Comparison of ENCODE assay signal across 11 cellular contexts in genomic region chr1:207870279-207871031, GRCh38. TPM values are rescaled to one million over a fixed set of nuclear protein-coding genes. Genes with fewer than 3 reads are reported as not detected.
DNase-seq lines count a peak whose midpoint lies in the region; ATAC-seq and TF ChIP-seq lines count a peak whose summit lies in the region.
"Had no signal": no experiment of that assay in that cellular context is flagged by ENCODE, and none has a peak within 500 bp of the region (broad histone marks: within the 10 kb centered on the region; RNA-seq: fewer than 3 reads in every experiment).

No MANE protein-coding gene starts in this region.

- 79 to 88% (median 81%) methylated on average over 4 of the region's 4 CpGs for WGBS in psoas muscle, 3 donors

- H2AFZ ChIP-seq in DND-41 (ENCODE audit: low read depth, low read length), result no peak overlapping the region
- no peak overlapping the region for H2AFZ ChIP-seq in OCI-LY1 (ENCODE audit: low read length)

- H3K4me2 ChIP-seq in DND-41 (ENCODE audit: insufficient read depth, low read length), result peak overlapping the region; percentile 2; the same call in 1 of the 2 replicates
- H3K4me2 ChIP-seq in OCI-LY1 (ENCODE audit: low read length), result no peak overlapping the region

- 0 out of 2 replicates have a peak, but pooled peaks cover 3% of the 10 kb centered on the region for H3F3A ChIP-seq in OCI-LY1 (ENCODE audit: insufficient read depth, low read length)

- H3K4me3 ChIP-seq in DND-41 (ENCODE audit: low read depth in 1 of 2, low read length in 2 of 2), result no peak overlapping the region
- no peak overlapping the region for H3K4me3 ChIP-seq in OCI-LY1 (ENCODE audit: low read depth, low read length, poor library complexity, severe bottlenecking)
- H3K4me3 ChIP-seq in effector memory CD4-positive, alpha-beta T cell (ENCODE audit: insufficient read depth, low read depth, low read length, poor library complexity, severe bottlenecking), result no peak overlapping the region
- no peak overlapping the region for H3K4me3 ChIP-seq in psoas muscle
- H3K4me3 ChIP-seq in mucosa of descending colon, result no peak overlapping the region

- peaks cover 14% of the 10 kb centered on the region for H4K20me1 ChIP-seq in DND-41 (ENCODE audit: insufficient read depth, low read length)
- H4K20me1 ChIP-seq in OCI-LY1 (ENCODE audit: insufficient read depth, low read length), result no peaks in the 10 kb centered on the region

- H3K79me2 ChIP-seq in DND-41 (ENCODE audit: insufficient read depth, low read length) (peaks cover 49% of the 10 kb centered on the region), OCI-LY1 (ENCODE audit: insufficient read depth, low read length) (no peaks in the 10 kb centered on the region)

- H3K36me3 ChIP-seq in DND-41 (ENCODE audit: insufficient read depth, low read length) (peaks cover 26% of the 10 kb centered on the region), OCI-LY1 (ENCODE audit: insufficient read depth, low read length) (peaks cover 16% of the 10 kb centered on the region; the same call in 1 of the 2 replicates), psoas muscle (ENCODE audit: insufficient read depth in 1 of 2, low read depth in 1 of 2) (peaks cover 0 to 3% of the 10 kb centered on the region in 2 donors), mucosa of descending colon (ENCODE audit: low read depth) (no peaks in the 10 kb centered on the region)
- no peaks in the 10 kb centered on the region for H3K36me3 ChIP-seq in effector memory CD4-positive, alpha-beta T cell (ENCODE audit: control insufficient read depth, insufficient read depth, low read length)

- H3K27ac ChIP-seq in DND-41 (ENCODE audit: low read length), result peak overlapping the region; percentile 96
- H3K27ac ChIP-seq in OCI-LY1 (ENCODE audit: low read depth, low read length, poor library complexity, severe bottlenecking), result peak overlapping the region; percentile 92
- peak overlapping the region; percentile 10 for H3K27ac ChIP-seq in effector memory CD4-positive, alpha-beta T cell (ENCODE audit: insufficient read depth, low read length, poor library complexity, severe bottlenecking)
- H3K27ac ChIP-seq in psoas muscle, result peak overlapping the region; percentile 84

- intact Hi-C loops in psoas muscle (cut with DNase I), result no loop called here
- intact Hi-C loops in mucosa of descending colon (cut with DNase I, micrococcal nuclease), result no loop called here

- TF ChIP-seq CTCF in DND-41 (IDR thresholded peaks at IDR 0.05; ENCODE audit: borderline replicate concordance, extremely low read depth, low read length, poor library complexity, severe bottlenecking) (no peak), OCI-LY1 (IDR thresholded peaks at IDR 0.05; ENCODE audit: low read length) (no peak), psoas muscle (IDR thresholded peaks at IDR 0.05) (no peak), mucosa of descending colon (IDR thresholded peaks at IDR 0.05) (no peak)

- no peak for DNase-seq in DND-41
- DNase-seq in effector memory CD4-positive, alpha-beta T cell, result no peak
- no peak for DNase-seq in psoas muscle
- no peak for DNase-seq in mucosa of descending colon
- DNase-seq in EL, result no peak
- DNase-seq in DMS79 (lab: John Stamatoyannopoulos, UW), result no peak
- DNase-seq: activated effector memory CD4-positive, alpha-beta T cell treated with anti-CD3 and anti-CD28 coated beads, Interleukin-2, amount 50 U/mL, for 16 hours; hypothalamus; NCI-H1436; stimulated activated CD4-positive, alpha-beta T cell treated with anti-CD3 and anti-CD28 coated beads, Interleukin-12 subunit alpha, Interleukin-12 subunit beta, amount 100 ng/mL, for 4 hours had no signal

- H3K9me2 ChIP-seq in OCI-LY1 (ENCODE audit: low read depth, low read length), result no peaks in the 10 kb centered on the region

- no peaks in the 10 kb centered on the region for H3K9me3 ChIP-seq in DND-41 (ENCODE audit: insufficient read depth, low read length, severe bottlenecking)
- H3K9me3 ChIP-seq in OCI-LY1 (ENCODE audit: low read length), result no peaks in the 10 kb centered on the region
- no peaks in the 10 kb centered on the region for H3K9me3 ChIP-seq in effector memory CD4-positive, alpha-beta T cell (ENCODE audit: control insufficient read depth, low read length)
- no peaks in the 10 kb centered on the region for H3K9me3 ChIP-seq in psoas muscle
- H3K9me3 ChIP-seq in mucosa of descending colon, result no peaks in the 10 kb centered on the region

- ATAC-seq in DND-41 (ENCODE audit: insufficient read depth, low read depth) (no peak), psoas muscle (no peak), mucosa of descending colon (no peak)

- H3K4me1 ChIP-seq in DND-41 (ENCODE audit: insufficient read depth, low read length) (peaks cover 90% of the 10 kb centered on the region), OCI-LY1 (ENCODE audit: insufficient read depth, low read length, severe bottlenecking) (peaks cover 90% of the 10 kb centered on the region), psoas muscle (peaks cover 32% of the 10 kb centered on the region), mucosa of descending colon (ENCODE audit: low read depth) (peaks cover 32% of the 10 kb centered on the region)
- peaks cover 44% of the 10 kb centered on the region for H3K4me1 ChIP-seq in effector memory CD4-positive, alpha-beta T cell (ENCODE audit: control insufficient read depth, insufficient read depth, low read length, poor library complexity, severe bottlenecking)

- H3K27me3 ChIP-seq in DND-41 (ENCODE audit: insufficient read depth, low read length, poor library complexity) (no peaks in the 10 kb centered on the region), OCI-LY1 (ENCODE audit: insufficient read depth, low read length) (no peaks in the 10 kb centered on the region), psoas muscle (ENCODE audit: insufficient read depth in 3 of 3, low read length in 2 of 3) (no peaks in the 10 kb centered on the region)
- H3K27me3 ChIP-seq in effector memory CD4-positive, alpha-beta T cell (replicated peaks; ENCODE audit: control insufficient read depth, insufficient read depth, low read length, poor library complexity, severe bottlenecking), result no peaks in the 10 kb centered on the region

- H3K9ac ChIP-seq in DND-41 (ENCODE audit: low read depth, low read length) (no peak overlapping the region), OCI-LY1 (ENCODE audit: low read length) (no peak overlapping the region; the same call in 1 of the 2 replicates)

RNA-seq across cellular contexts. Expression of gene CD34, which starts 40.5 kb away (rescaled TPM):
- total RNA-seq in psoas muscle (10 to 100 TPM; 15.7 to 61.1 (median 20.9) TPM), mucosa of descending colon (10 to 100 TPM in 1 of 3 donors, 1 to 10 TPM in 2; 7.7 to 26.9 (median 9.7) TPM)
- 10 to 100 TPM; 14.4 to 25.0 (median 21.1) TPM for polyA plus RNA-seq in psoas muscle

Comparison
In these comparisons a context has a peak if more than half of its experiments do, and no peak if none do; other contexts are left out.
1. H3K27ac ChIP-seq: peak in every context shown above with its lines; median percentile 96 in DND-41; 92 in OCI-LY1; 84 in psoas muscle; 10 in effector memory CD4-positive, alpha-beta T cell.